ENCODE assay signal across 8 cellular contexts in genomic region chr2:201129044-201129505, GRCh38. TPM values are rescaled to one million over a fixed set of nuclear protein-coding genes. Genes with fewer than 3 reads are reported as not detected.
A peak's percentile ranks its signal among the peaks of the same experiment; 100 is the strongest.
DNase-seq lines count a peak whose midpoint lies in the region; ATAC-seq and TF ChIP-seq lines count a peak whose summit lies in the region.

No MANE protein-coding gene starts in this region.

- ATAC-seq in right cardiac atrium (peak in 1 of 2 donors; percentile 22), Right ventricle myocardium inferior (no peak), WTC11 (no peak), esophagus mucosa (peak; percentile 77), gastrocnemius medialis (no peak), GM23338 (no peak), sciatic nerve (no peak)

- peaks cover 0 to 26% of the 10 kb centered on the region in 2 donors for H3K36me3 ChIP-seq in gastrocnemius medialis
- H3K36me3 ChIP-seq in GM23338 (ENCODE audit: insufficient read depth), result no peaks in the 10 kb centered on the region

- H3K9me2 ChIP-seq in GM23338 (ENCODE audit: insufficient read depth), result 0 out of 2 replicates have a peak, but pooled peaks cover 2% of the 10 kb centered on the region

- TF ChIP-seq CTCF in WTC11 (IDR thresholded peaks at IDR 0.05) (no peak), gastrocnemius medialis (IDR thresholded peaks at IDR 0.05 in 4 of 5, conservative IDR thresholded peaks at IDR 0.05 in 1 of 5) (no peak), GM23338 (conservative IDR thresholded peaks at IDR 0.05; ENCODE audit: low read depth in 2 of 2) (no peak)

- no peak overlapping the region for H3K4me2 ChIP-seq in GM23338

- H3K4me3 Mint-ChIP-seq in WTC11 (no peak overlapping the region), GM23338 (no peak overlapping the region)

- 11% methylated on average over 4 of the region's 4 CpGs for WGBS in right cardiac atrium

- H3F3A ChIP-seq in GM23338 (replicated peaks; ENCODE audit: low read depth), result no peaks in the 10 kb centered on the region

- CTCF ChIA-PET in WTC11 (lab: Charles Lee), result interaction anchor here (1.3 to 1.8 kb wide), 2 partner anchors 10 to 29 kb away, joined by 5 to 6 read pairs; no protein-coding TSS in a partner anchor

- in situ Hi-C loops in gastrocnemius medialis (cut with MboI; ENCODE audit: low sequenced_read_pairs in 4 of 4), result no loop called here

- H3K27ac ChIP-seq in right cardiac atrium (ENCODE audit: low read length) (peak overlapping the region; percentile 100), gastrocnemius medialis (peak overlapping the region; percentile 95 to 100 (median 98)), GM23338 (ENCODE audit: low read depth) (no peak overlapping the region)

- DNase-seq in right cardiac atrium (no peak), Right ventricle myocardium inferior (ENCODE audit: missing footprints) (no peak), WTC11 (ENCODE audit: low spot score) (no peak), gastrocnemius medialis (no peak), NCI-H2107 (lab: John Stamatoyannopoulos, UW) (no peak), GM23338 (ENCODE audit: low spot score) (no peak), sciatic nerve (ENCODE audit: low spot score) (no peak)

- H3K9me3 ChIP-seq in right cardiac atrium (ENCODE audit: control insufficient read depth, low read length) (no peaks in the 10 kb centered on the region), gastrocnemius medialis (no peaks in the 10 kb centered on the region)

- H3K9me3 Mint-ChIP-seq in WTC11 (no peaks in the 10 kb centered on the region), GM23338 (no peaks in the 10 kb centered on the region)

- peaks cover 8% of the 10 kb centered on the region for H3K36me3 Mint-ChIP-seq in WTC11
- H3K36me3 Mint-ChIP-seq in GM23338 (ENCODE audit: low read depth), result peaks cover 6% of the 10 kb centered on the region; the same call in 2 of the 3 replicates

- peak; percentile 19 to 45 for TF ChIP-seq POLR2A in gastrocnemius medialis (IDR thresholded peaks at IDR 0.05)

- H3K4me3 ChIP-seq in right cardiac atrium (ENCODE audit: low read length) (peak overlapping the region; percentile 34), gastrocnemius medialis (peak overlapping the region; percentile 4 to 95 (median 82)), GM23338 (no peak overlapping the region)

- H4K20me1 ChIP-seq in GM23338 (replicated peaks; ENCODE audit: insufficient read depth), result no peaks in the 10 kb centered on the region

- no peaks in the 10 kb centered on the region for H3K27me3 ChIP-seq in right cardiac atrium (ENCODE audit: control insufficient read depth, insufficient read depth)
- no peaks in the 10 kb centered on the region for H3K27me3 ChIP-seq in gastrocnemius medialis
- H3K27me3 ChIP-seq in GM23338 (ENCODE audit: insufficient read depth), result no peaks in the 10 kb centered on the region

- peaks cover 4% of the 10 kb centered on the region; the same call in 1 of the 2 replicates for H3K79me2 ChIP-seq in GM23338 (replicated peaks; ENCODE audit: insufficient read depth)

- H2AFZ ChIP-seq in GM23338, result no peak overlapping the region

- H3K4me1 ChIP-seq in right cardiac atrium (ENCODE audit: control insufficient read depth, insufficient read depth, low read length) (peaks cover 45% of the 10 kb centered on the region), gastrocnemius medialis (peaks cover 88 to 91% of the 10 kb centered on the region in 2 donors), GM23338 (ENCODE audit: insufficient read depth) (peaks cover 55% of the 10 kb centered on the region)

- POLR2A ChIA-PET in WTC11 (lab: Charles Lee), result no interaction called here

- intact Hi-C loops in right cardiac atrium (cut with DNase I) (no loop called here), Right ventricle myocardium inferior (cut with DNase I) (no loop called here), gastrocnemius medialis (cut with DNase I; ENCODE audit: low total_unique reads) (no loop called here), sciatic nerve (cut with DNase I) (no loop called here)

- H3K4me1 Mint-ChIP-seq in WTC11, result peaks cover 63% of the 10 kb centered on the region
- H3K4me1 Mint-ChIP-seq in GM23338, result peaks cover 47% of the 10 kb centered on the region

- no peaks in the 10 kb centered on the region for H3K27me3 Mint-ChIP-seq in WTC11 (ENCODE audit: low read depth)
- peaks cover 7% of the 10 kb centered on the region for H3K27me3 Mint-ChIP-seq in GM23338 (ENCODE audit: insufficient read depth, low read depth, poor library complexity)

- H3K27ac Mint-ChIP-seq in WTC11, result 0 out of 2 replicates have a peak overlapping the region, but pooled peaks have one; percentile 15
- no peak overlapping the region for H3K27ac Mint-ChIP-seq in GM23338

TF ChIP-seq in WTC11, 78 proteins besides CTCF, POLR2A, EP300 and RAD21 (continues in another document):
- TF ChIP-seq ZNF512 (CRISPR knock-in tag; IDR thresholded peaks at IDR 0.05; ENCODE audit: borderline replicate concordance), result no peak

TF ChIP-seq in GM23338, 12 proteins besides CTCF, POLR2A, EP300 and RAD21 (continues in another document):
- no peak for TF ChIP-seq NANOG (IDR thresholded peaks at IDR 0.05; ENCODE audit: borderline replicate concordance)
- TF ChIP-seq REST (IDR thresholded peaks at IDR 0.05; ENCODE audit: unreplicated experiment), result no peak
- TF ChIP-seq ZNF114 (CRISPR knock-in tag; IDR thresholded peaks at IDR 0.05), result no peak
- no peak for TF ChIP-seq JUNB (IDR thresholded peaks at IDR 0.05; ENCODE audit: unreplicated experiment)
- no peak for TF ChIP-seq POLR2AphosphoS5 (IDR thresholded peaks at IDR 0.05; ENCODE audit: low read depth)
- TF ChIP-seq EZH2phosphoT487 (IDR thresholded peaks at IDR 0.05; ENCODE audit: unreplicated experiment), result no peak

RNA-seq across cellular contexts. Expression of gene CFLAR, which starts 13.1 kb away (rescaled TPM):
- total RNA-seq in right cardiac atrium, result 100 to 1,000 TPM; 232 to 310 (median 267) TPM
- polyA plus RNA-seq in right cardiac atrium, result 134 TPM
- 218 TPM for total RNA-seq in Right ventricle myocardium inferior
- total RNA-seq in WTC11 (2021), result 18.2 to 21.5 TPM (median 19.9 TPM) in 3 replicates
- total RNA-seq in esophagus mucosa, result 79.0 TPM
- 100 to 1,000 TPM; 298 to 491 (median 352) TPM for total RNA-seq in gastrocnemius medialis
- 15.1 and 16.2 TPM in 2 replicates for total RNA-seq in GM23338 (2014; rRNA removed; shearing (Covaris generic))
- polyA plus RNA-seq in GM23338 (2016; fragmentation: Nextera tagmentation; extraction: Ambion mirVana), result 10.0 and 10.1 TPM in 2 replicates
- total RNA-seq in sciatic nerve, result 210 TPM

RNA-seq across cellular contexts. Expression of gene CASP10, which starts 53.9 kb away (rescaled TPM):
- total RNA-seq in right cardiac atrium (1 to 10 TPM; 5.3 to 6.8 (median 5.8) TPM), Right ventricle myocardium inferior (6.2 TPM), WTC11 (2021) (2.8 to 2.9 TPM (median 2.8 TPM) in 3 replicates), esophagus mucosa (11.2 TPM), gastrocnemius medialis (1 to 10 TPM; 2.4 to 7.3 (median 3.6) TPM), sciatic nerve (14.3 TPM)
- polyA plus RNA-seq in right cardiac atrium (3.6 TPM), GM23338 (2016; fragmentation: Nextera tagmentation; extraction: Ambion mirVana) (1.9 and 2.4 TPM in 2 replicates)
- total RNA-seq in GM23338 (2014; rRNA removed; shearing (Covaris generic)), result 2.9 and 3.5 TPM in 2 replicates

RNA-seq across cellular contexts. Expression of gene NDUFB3, which starts 57.3 kb away (rescaled TPM):
- total RNA-seq in right cardiac atrium, result 100 to 1,000 TPM; 296 to 384 (median 313) TPM
- 503 TPM for polyA plus RNA-seq in right cardiac atrium
- 555 TPM for total RNA-seq in Right ventricle myocardium inferior
- total RNA-seq in WTC11 (2021), result 65.5 to 70.9 TPM (median 66.8 TPM) in 3 replicates
- total RNA-seq in esophagus mucosa, result 96.0 TPM
- 100 to 1,000 TPM; 107 to 146 (median 135) TPM for total RNA-seq in gastrocnemius medialis
- total RNA-seq in GM23338 (2014; rRNA removed; shearing (Covaris generic)), result 34.3 and 35.6 TPM in 2 replicates
- polyA plus RNA-seq in GM23338 (2016; fragmentation: Nextera tagmentation; extraction: Ambion mirVana), result 199 and 230 TPM in 2 replicates
- 49.6 TPM for total RNA-seq in sciatic nerve

RNA-seq across cellular contexts. Expression of gene HYCC2, which starts 57.6 kb away (rescaled TPM):
- 10 to 100 TPM in 3 of 4 donors, 1 to 10 TPM in 1; 9.7 to 17.2 (median 13.4) TPM for total RNA-seq in right cardiac atrium
- polyA plus RNA-seq in right cardiac atrium, result 3.1 TPM
- 14.5 TPM for total RNA-seq in Right ventricle myocardium inferior
- total RNA-seq in WTC11 (2021), result 8.8 to 10.4 TPM (median 9.1 TPM) in 3 replicates
- 16.7 TPM for total RNA-seq in esophagus mucosa
- 10 to 100 TPM in 1 of 4 donors, 1 to 10 TPM in 3; 2.3 to 12.5 (median 3.5) TPM for total RNA-seq in gastrocnemius medialis
- total RNA-seq in GM23338 (2014; rRNA removed; shearing (Covaris generic)), result 4.8 and 5.5 TPM in 2 replicates
- polyA plus RNA-seq in GM23338 (2016; fragmentation: Nextera tagmentation; extraction: Ambion mirVana), result 2.2 and 2.4 TPM in 2 replicates
- total RNA-seq in sciatic nerve, result 35.0 TPM
